ENCODE assay signal across 18 cellular contexts in genomic region chr1:27238032-27238431, GRCh38. TPM values are rescaled to one million over a fixed set of nuclear protein-coding genes. Genes with fewer than 3 reads are reported as not detected.
DNase-seq lines count a peak whose midpoint lies in the region; ATAC-seq and TF ChIP-seq lines count a peak whose summit lies in the region.
"Had no signal": no experiment of that assay in that cellular context is flagged by ENCODE, and none has a peak within 500 bp of the region (broad histone marks: within the 10 kb centered on the region; RNA-seq: fewer than 3 reads in every experiment).

No MANE protein-coding gene starts in this region.

- H4K91ac ChIP-seq in IMR-90 (ENCODE audit: insufficient read depth, low read depth, low read length), result no peak overlapping the region

- no peak overlapping the region for H3K9ac ChIP-seq in IMR-90 (ENCODE audit: low read depth, low read length)

- peaks cover 34% of the 10 kb centered on the region for H3K79me2 ChIP-seq in osteoblast (ENCODE audit: insufficient read depth, low read length)

- no peak overlapping the region for H3K14ac ChIP-seq in IMR-90 (replicated peaks; ENCODE audit: low read depth, low read length)

- TSS peak; percentile 42 for BruUV-seq in IMR-90 (replicated peaks; lab: Mats Ljungman, UMichigan)
- TSS peak; percentile 90 for BruUV-seq in Panc1 (replicated peaks; lab: Mats Ljungman, UMichigan)

- no peaks in the 10 kb centered on the region for H3K36me3 ChIP-seq in IMR-90 (ENCODE audit: control insufficient read depth, insufficient read depth, low read length)
- no peaks in the 10 kb centered on the region for H3K36me3 ChIP-seq in Panc1 (ENCODE audit: control insufficient read depth, insufficient read depth, low read length)
- no peaks in the 10 kb centered on the region for H3K36me3 ChIP-seq in osteoblast (ENCODE audit: insufficient read depth, low read length)
- H3K36me3 ChIP-seq in mucosa of descending colon (ENCODE audit: low read depth), result no peaks in the 10 kb centered on the region
- H3K36me3 ChIP-seq: MG63 had no signal

- no peak for TF ChIP-seq RAD21 in IMR-90 (IDR thresholded peaks at IDR 0.05; ENCODE audit: low read length)

- no peak overlapping the region for H3K4me3 ChIP-seq in IMR-90 (ENCODE audit: insufficient read depth, low read depth, low read length)
- H3K4me3 ChIP-seq in Panc1 (ENCODE audit: low read depth in 2 of 2, low read length in 2 of 2), result no peak overlapping the region
- H3K4me3 ChIP-seq in osteoblast (ENCODE audit: insufficient read depth, low read length), result no peak overlapping the region
- no peak overlapping the region for H3K4me3 ChIP-seq in mucosa of descending colon
- H3K4me3 ChIP-seq: MG63, SK-N-MC had no signal

- H3K4me1 Mint-ChIP-seq in CD4-positive, alpha-beta T cell (ENCODE audit: low read depth), result peaks cover 46% of the 10 kb centered on the region

- no peak overlapping the region for H2BK15ac ChIP-seq in IMR-90 (ENCODE audit: low read depth, low read length)

- H3K4me2 ChIP-seq in IMR-90 (ENCODE audit: low read depth, low read length) (no peak overlapping the region), osteoblast (ENCODE audit: insufficient read depth, low read length) (no peak overlapping the region)

- peaks cover 24 to 48% of the 10 kb centered on the region in 2 experiments for H3K79me1 ChIP-seq in IMR-90 (ENCODE audit: low read depth in 1 of 2, low read length in 2 of 2)

- H4K5ac ChIP-seq in IMR-90 (ENCODE audit: low read depth, low read length), result no peak overlapping the region

- no peak overlapping the region for H2BK5ac ChIP-seq in IMR-90 (ENCODE audit: low read depth, low read length, poor library complexity, severe bottlenecking)

- no peak overlapping the region for H3K18ac ChIP-seq in IMR-90 (ENCODE audit: low read depth, low read length)

- no peak overlapping the region for H3K23ac ChIP-seq in IMR-90 (ENCODE audit: low read depth, low read length)

- no peak for TF ChIP-seq POLR2A in IMR-90 (IDR thresholded peaks at IDR 0.05; ENCODE audit: low read depth, low read length)
- TF ChIP-seq POLR2A in erythroblast (IDR thresholded peaks at IDR 0.05; ENCODE audit: low read length), result no peak

- H3K27me3 Mint-ChIP-seq in CD4-positive, alpha-beta T cell, result peaks cover 4% of the 10 kb centered on the region
- H3K27me3 Mint-ChIP-seq: IgD-negative memory B cell had no signal

- H4K20me1 ChIP-seq in IMR-90 (ENCODE audit: insufficient read depth, low read length) (peaks cover 4% of the 10 kb centered on the region), osteoblast (ENCODE audit: insufficient read depth, low read length) (peaks cover 13% of the 10 kb centered on the region)

- no peak overlapping the region for H3K4ac ChIP-seq in IMR-90 (ENCODE audit: low read depth, low read length)

- intact Hi-C loops in CD4-positive, alpha-beta T cell (cut with DNase I, micrococcal nuclease), result loop anchor here in 1 of 2 experiments (5.0 to 10.0 kb wide), 2 partner anchors 81 to 1993 kb away; partner anchors contain the start of genes RSRP1 and SLC9A1
- intact Hi-C loops in IMR-90 (cut with micrococcal nuclease), result no loop called here
- intact Hi-C loops in Panc1 (cut with micrococcal nuclease; ENCODE audit: unreplicated experiment), result no loop called here
- intact Hi-C loops in mucosa of descending colon (cut with DNase I, micrococcal nuclease), result no loop called here

- no peak overlapping the region for H3K27ac Mint-ChIP-seq in CD4-positive, alpha-beta T cell

- H2BK20ac ChIP-seq in IMR-90 (ENCODE audit: low read depth, low read length), result no peak overlapping the region

- H3K9me1 ChIP-seq in IMR-90 (ENCODE audit: insufficient read depth, low read length), result peaks cover 10% of the 10 kb centered on the region; the same call in 1 of the 2 replicates

- no peak for ATAC-seq in CD4-positive, alpha-beta T cell (ENCODE audit: poor library complexity)
- ATAC-seq in IMR-90 (ENCODE audit: low read depth) (no peak), Panc1 (no peak), mucosa of descending colon (no peak)

- TF ChIP-seq CTCF in CD4-positive, alpha-beta T cell (IDR thresholded peaks at IDR 0.05), result no peak
- TF ChIP-seq CTCF in IMR-90 (conservative IDR thresholded peaks at IDR 0.05; ENCODE audit: low read depth, low read length) (no peak), Panc1 (IDR thresholded peaks at IDR 0.05) (no peak), osteoblast (IDR thresholded peaks at IDR 0.05; ENCODE audit: extremely low read depth, low read depth, low read length) (no peak), mucosa of descending colon (IDR thresholded peaks at IDR 0.05) (no peak)

- H2AFZ ChIP-seq in IMR-90 (replicated peaks; ENCODE audit: low read length, poor library complexity) (no peak overlapping the region), osteoblast (ENCODE audit: low read length) (no peak overlapping the region)

- H3K4me3 Mint-ChIP-seq in CD4-positive, alpha-beta T cell, result peak overlapping the region; percentile 51

- H3K9me3 Mint-ChIP-seq in CD4-positive, alpha-beta T cell, result no peaks in the 10 kb centered on the region
- H3K9me3 Mint-ChIP-seq: IgD-negative memory B cell had no signal

- H3K4me1 ChIP-seq in IMR-90 (ENCODE audit: control insufficient read depth, insufficient read depth, low read length), result peaks cover 4% of the 10 kb centered on the region; the same call in 1 of the 2 replicates
- H3K4me1 ChIP-seq in Panc1 (ENCODE audit: control insufficient read depth, insufficient read depth, low read length), result peaks cover 12% of the 10 kb centered on the region
- H3K4me1 ChIP-seq in osteoblast (ENCODE audit: insufficient read depth, low read length), result peaks cover 15% of the 10 kb centered on the region
- peaks cover 5% of the 10 kb centered on the region for H3K4me1 ChIP-seq in mucosa of descending colon (ENCODE audit: low read depth)

- H2AK5ac ChIP-seq in IMR-90 (ENCODE audit: low read depth, low read length), result no peak overlapping the region

- H3K27ac ChIP-seq in CD4-positive, alpha-beta T cell (ENCODE audit: low read depth, low read length), result no peak overlapping the region
- no peak overlapping the region for H3K27ac ChIP-seq in IMR-90 (ENCODE audit: insufficient read depth, low read length)
- no peak overlapping the region for H3K27ac ChIP-seq in Panc1 (ENCODE audit: low read length)
- no peak overlapping the region for H3K27ac ChIP-seq in osteoblast (ENCODE audit: low read depth, low read length)
- H3K27ac ChIP-seq: SK-N-MC had no signal

- CTCF ChIA-PET in CD4-positive, alpha-beta T cell (lab: Charles Lee), result interaction anchor here (0.7 kb wide), 1 partner anchor 127 kb away, joined by 3 read pairs; no protein-coding TSS in a partner anchor
- CTCF ChIA-PET in IMR-90 (lab: Yijun Ruan, JAX) (no interaction called here), Panc1 (lab: Charles Lee) (no interaction called here)

- no peak overlapping the region for H2AK9ac ChIP-seq in IMR-90 (replicated peaks; ENCODE audit: low read depth, low read length, poor library complexity)

- in situ Hi-C loops in IMR-90 (cut with MboI; ENCODE audit: low sequenced_read_pairs), result no loop called here
- in situ Hi-C loops in Panc1 (cut with HindIII; ENCODE audit: low pct_unique_long_range_greater_than_20kb, low sequenced_read_pairs), result no loop called here

- no peak for DNase-seq in CD4-positive, alpha-beta T cell
- no peak for DNase-seq in IMR-90
- DNase-seq in Panc1 (ENCODE audit: low read depth, low spot score), result no peak
- DNase-seq in osteoblast (ENCODE audit: insufficient read length, low spot score, missing footprints), result peak; percentile 36
- DNase-seq in erythroblast (lab: John Stamatoyannopoulos, UW), result no peak
- DNase-seq in mucosa of descending colon, result no peak
- no peak for DNase-seq in epidermal melanocyte (ENCODE audit: insufficient read length, low spot score)
- DNase-seq: CD4-positive, alpha-beta memory T cell; Kasumi-1; MG63; NCI-H1417; NCI-H187; NCI-H526; RPMI8226; SHP77; SW 1271 had no signal

- no peak overlapping the region for H4K8ac ChIP-seq in IMR-90 (ENCODE audit: low read depth in 2 of 2, low read length in 2 of 2)

- POLR2A ChIA-PET in CD4-positive, alpha-beta T cell (lab: Charles Lee), result no interaction called here
- POLR2A ChIA-PET in IMR-90 (lab: Charles Lee; ENCODE audit: unreplicated experiment), result no interaction called here
- POLR2A ChIA-PET in Panc1 (lab: Charles Lee), result no interaction called here

- dilution Hi-C loops in IMR-90 (cut with HindIII; ENCODE audit: low sequenced_read_pairs, unreplicated experiment), result no loop called here

- peaks cover 18% of the 10 kb centered on the region for H3K36me3 Mint-ChIP-seq in CD4-positive, alpha-beta T cell (ENCODE audit: low read depth)
- H3K36me3 Mint-ChIP-seq: IgD-negative memory B cell had no signal

- H3K56ac ChIP-seq in IMR-90 (ENCODE audit: extremely low read depth, insufficient read depth, low read length), result no peak overlapping the region

- no peaks in the 10 kb centered on the region for H3K27me3 ChIP-seq in CD4-positive, alpha-beta T cell (ENCODE audit: control insufficient read depth, insufficient read depth, low read length)
- H3K27me3 ChIP-seq in IMR-90 (ENCODE audit: control insufficient read depth, insufficient read depth, low read length) (no peaks in the 10 kb centered on the region), Panc1 (ENCODE audit: control insufficient read depth, insufficient read depth, low read length) (no peaks in the 10 kb centered on the region), osteoblast (ENCODE audit: insufficient read depth, low read length) (no peaks in the 10 kb centered on the region)
- H3K27me3 ChIP-seq: MG63 had no signal

- no peaks in the 10 kb centered on the region for H3K9me3 ChIP-seq in CD4-positive, alpha-beta T cell (ENCODE audit: control insufficient read depth, low read length)
- H3K9me3 ChIP-seq in IMR-90 (ENCODE audit: control insufficient read depth, insufficient read depth, low read length), result no peaks in the 10 kb centered on the region
- H3K9me3 ChIP-seq in Panc1 (ENCODE audit: control insufficient read depth, insufficient read depth, low read depth, low read length), result no peaks in the 10 kb centered on the region
- no peaks in the 10 kb centered on the region for H3K9me3 ChIP-seq in osteoblast (ENCODE audit: low read depth, low read length)
- no peaks in the 10 kb centered on the region for H3K9me3 ChIP-seq in mucosa of descending colon
- H3K9me3 ChIP-seq: MG63 had no signal

- H2BK120ac ChIP-seq in IMR-90 (ENCODE audit: low read depth, low read length), result no peak overlapping the region

TF ChIP-seq in IMR-90, 13 proteins besides CTCF, POLR2A, EP300 and RAD21 (continues in another document):
- TF ChIP-seq BHLHE40 (IDR thresholded peaks at IDR 0.05; ENCODE audit: low read depth, low read length) (no peak), MAFK (IDR thresholded peaks at IDR 0.05; ENCODE audit: low read depth, low read length) (no peak), CHD1 (IDR thresholded peaks at IDR 0.05; ENCODE audit: low read depth, low read length) (no peak)

RNA-seq across cellular contexts. Expression of gene WDTC1, which starts 3.6 kb away (rescaled TPM):
- total RNA-seq in CD4-positive, alpha-beta T cell, result 10 to 100 TPM; 17.7 to 18.6 TPM
- 9.9 and 10.0 TPM in 2 replicates for total RNA-seq in IMR-90 (2012; rRNA removed)
- polyA plus RNA-seq in IMR-90 (2012; rRNA removed), result 15.2 and 16.4 TPM in 2 replicates
- 9.8 and 14.4 TPM in 2 replicates for polyA plus RNA-seq in IMR-90 (2012; cell fraction: cytosol; rRNA removed)
- 16.0 and 18.5 TPM in 2 replicates for polyA plus RNA-seq in IMR-90 (2012; cell fraction: nucleus; rRNA removed; ENCODE audit: low replicate concordance)
- total RNA-seq in Panc1 (2021; ENCODE audit: unreplicated experiment), result 24.6 TPM
- 35.9 TPM for polyA plus RNA-seq in Panc1 (2012; ENCODE audit: insufficient read length)
- total RNA-seq in osteoblast, result 30.9 and 34.4 TPM in 2 replicates
- 10 to 100 TPM; 35.2 to 56.4 (median 45.5) TPM for total RNA-seq in mucosa of descending colon
